1 cellular context compared by ENCODE assay signal in genomic region chr19:16615788-16616187, GRCh38.
TF ChIP-seq lines count a peak whose summit lies in the region.

No MANE protein-coding gene starts in this region.

TF ChIP-seq in endothelial cell of umbilical vein, 7 proteins besides CTCF, POLR2A, EP300 and RAD21:
- TF ChIP-seq GATA2 (IDR thresholded peaks at IDR 0.05; ENCODE audit: insufficient read depth, insufficient read length, low read depth, low read length) (no peak), FOS (IDR thresholded peaks at IDR 0.05; ENCODE audit: borderline replicate concordance, insufficient read depth, low read length) (no peak), MAX (IDR thresholded peaks at IDR 0.05; ENCODE audit: insufficient read depth, insufficient read length) (no peak), JUN (IDR thresholded peaks at IDR 0.05; ENCODE audit: borderline replicate concordance, insufficient read depth, insufficient read length, low read depth) (no peak)
